In the genomic region with DNA sequence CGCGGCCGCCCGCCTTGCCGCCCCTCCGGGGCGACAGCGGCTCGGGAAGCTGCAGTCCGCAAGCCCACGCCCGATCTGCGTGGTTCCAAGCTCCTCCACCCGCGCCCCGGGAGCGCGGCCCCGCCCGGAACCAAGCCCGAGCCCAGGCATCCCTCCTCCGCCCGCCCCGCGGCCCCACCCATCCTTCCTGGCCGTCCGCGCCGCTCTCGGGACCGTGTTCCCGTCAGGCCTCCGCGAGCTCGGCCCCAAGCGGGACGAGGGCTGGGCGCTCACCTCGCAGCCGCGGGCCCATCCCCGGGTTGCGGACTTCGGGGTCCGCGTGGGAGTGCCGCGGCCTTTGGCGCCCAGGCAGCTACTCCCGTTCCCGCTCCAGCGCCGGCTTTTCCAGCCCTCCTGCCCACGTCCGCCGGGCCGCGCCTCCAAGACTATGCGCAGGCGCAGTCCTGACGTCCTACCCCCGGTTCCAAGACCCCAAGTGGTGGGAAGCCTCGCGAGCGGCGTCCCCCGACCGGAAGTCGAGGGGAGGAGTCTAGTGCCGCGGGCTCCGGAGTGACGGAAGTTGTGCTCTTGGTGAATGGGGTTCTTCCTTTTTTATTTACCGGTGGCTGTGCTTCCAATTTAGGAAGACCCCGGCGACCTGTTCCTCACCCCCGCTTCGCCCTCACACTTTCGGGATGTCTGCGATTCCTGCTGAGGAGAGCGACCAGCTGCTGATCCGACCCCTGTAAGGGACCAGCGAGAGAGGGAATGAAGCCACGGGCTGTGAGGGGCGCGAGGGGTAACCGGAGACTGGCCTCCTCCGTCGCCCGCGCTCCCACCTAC, we compare ENCODE assay signal across 8 cellular contexts. TPM values are rescaled to one million over a fixed set of nuclear protein-coding genes. Genes with fewer than 3 reads are reported as not detected.
DNase-seq lines count a peak whose midpoint lies in the region; ATAC-seq and TF ChIP-seq lines count a peak whose summit lies in the region.

A gene (plus strand): TSS at position 555 of the 822 bp plus-strand sequence. CDS start 120 bp downstream, at position 675.
A gene with protein sequence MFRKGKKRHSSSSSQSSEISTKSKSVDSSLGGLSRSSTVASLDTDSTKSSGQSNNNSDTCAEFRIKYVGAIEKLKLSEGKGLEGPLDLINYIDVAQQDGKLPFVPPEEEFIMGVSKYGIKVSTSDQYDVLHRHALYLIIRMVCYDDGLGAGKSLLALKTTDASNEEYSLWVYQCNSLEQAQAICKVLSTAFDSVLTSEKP (minus strand): TSS at position 429 of the 822 bp plus-strand sequence. CDS start 4,831 bp downstream, outside the sequence.

- peaks cover 36% of the 10 kb centered on the region for H3K4me1 Mint-ChIP-seq in activated naive CD4-positive, alpha-beta T cell treated with anti-CD3 and anti-CD28 coated beads, Interleukin-2, amount 50 U/mL, for 24 hours

- H3K36me3 Mint-ChIP-seq in activated naive CD4-positive, alpha-beta T cell treated with anti-CD3 and anti-CD28 coated beads, Interleukin-2, amount 50 U/mL, for 24 hours: peaks cover 2% of the 10 kb centered on the region

- H3K27ac ChIP-seq in temporal lobe (ENCODE audit: low read depth, low read length): peak within 1 kb of the TSS; percentile 70

- TF ChIP-seq CTCF in GM06990 (IDR thresholded peaks at IDR 0.05; ENCODE audit: insufficient read depth, low read length, poor library complexity, severe bottlenecking): no peak

- peak; percentile 81 for ATAC-seq in HG02588 (IDR thresholded peaks at IDR 0.05; ENCODE audit: unreplicated experiment)
- ATAC-seq in SK-N-SH treated with all-trans-retinoic acid at 6 μM for 48 hours: peak; percentile 92

- H3K27me3 Mint-ChIP-seq in activated naive CD4-positive, alpha-beta T cell treated with anti-CD3 and anti-CD28 coated beads, Interleukin-2, amount 50 U/mL, for 24 hours: no peaks in the 10 kb centered on the region

- no peaks in the 10 kb centered on the region for H3K9me3 Mint-ChIP-seq in activated naive CD4-positive, alpha-beta T cell treated with anti-CD3 and anti-CD28 coated beads, Interleukin-2, amount 50 U/mL, for 24 hours

- peak within 1 kb of the TSS; percentile 81 for H3K4me3 ChIP-seq in GM06990 (replicated peaks; ENCODE audit: low read depth, low read length)

- no peaks in the 10 kb centered on the region for H3K36me3 ChIP-seq in GM06990 (ENCODE audit: control insufficient read depth, insufficient read depth, low read length)

- peak within 1 kb of the TSS; percentile 92 for H3K27ac Mint-ChIP-seq in activated naive CD4-positive, alpha-beta T cell treated with anti-CD3 and anti-CD28 coated beads, Interleukin-2, amount 50 U/mL, for 24 hours

- H3K4me3 Mint-ChIP-seq in activated naive CD4-positive, alpha-beta T cell treated with anti-CD3 and anti-CD28 coated beads, Interleukin-2, amount 50 U/mL, for 24 hours: peak within 1 kb of the TSS; percentile 93

- peak; percentile 98 for DNase-seq in GM06990 (ENCODE audit: extremely low read depth, insufficient read length)
- DNase-seq in NCI-H1092 (lab: John Stamatoyannopoulos, UW): peak; percentile 97
- peak; percentile 96 for DNase-seq in globus pallidus (ENCODE audit: low spot score)
- peak; percentile 95 for DNase-seq in occipital lobe (lab: John Stamatoyannopoulos, UW)

- H3K27me3 ChIP-seq in GM06990 (replicated peaks; ENCODE audit: control insufficient read depth, insufficient read depth, low read length): no peaks in the 10 kb centered on the region

TF ChIP-seq in SK-N-SH treated with all-trans-retinoic acid at 6 μM for 48 hours, 23 proteins besides CTCF, POLR2A, EP300 and RAD21 (continues in another document):
- TF ChIP-seq ISL1 (CRISPR knock-in tag; IDR thresholded peaks at IDR 0.05) (no peak), ZNF70 (CRISPR knock-in tag; IDR thresholded peaks at IDR 0.05) (no peak), ZFP3 (CRISPR knock-in tag; IDR thresholded peaks at IDR 0.05) (no peak), ZC3H10 (CRISPR knock-in tag; IDR thresholded peaks at IDR 0.05) (no peak), PPARA (CRISPR knock-in tag; IDR thresholded peaks at IDR 0.05; ENCODE audit: borderline replicate concordance) (no peak), RARB (CRISPR knock-in tag; IDR thresholded peaks at IDR 0.05) (no peak), CSDC2 (CRISPR knock-in tag; IDR thresholded peaks at IDR 0.05) (peak; percentile 67; the same call in 1 of the 2 replicates), ZFP30 (CRISPR knock-in tag; IDR thresholded peaks at IDR 0.05) (no peak), TCF4 (CRISPR knock-in tag; IDR thresholded peaks at IDR 0.05; ENCODE audit: borderline replicate concordance) (no peak), ZNF565 (CRISPR knock-in tag; conservative IDR thresholded peaks at IDR 0.05; ENCODE audit: low read depth) (no peak), ZNF8 (CRISPR knock-in tag; IDR thresholded peaks at IDR 0.05) (no peak; the same call in 1 of the 2 replicates), OSR1 (CRISPR knock-in tag; IDR thresholded peaks at IDR 0.05) (no peak), GLIS3 (CRISPR knock-in tag; IDR thresholded peaks at IDR 0.05) (no peak)
- TF ChIP-seq, protein P1, sequence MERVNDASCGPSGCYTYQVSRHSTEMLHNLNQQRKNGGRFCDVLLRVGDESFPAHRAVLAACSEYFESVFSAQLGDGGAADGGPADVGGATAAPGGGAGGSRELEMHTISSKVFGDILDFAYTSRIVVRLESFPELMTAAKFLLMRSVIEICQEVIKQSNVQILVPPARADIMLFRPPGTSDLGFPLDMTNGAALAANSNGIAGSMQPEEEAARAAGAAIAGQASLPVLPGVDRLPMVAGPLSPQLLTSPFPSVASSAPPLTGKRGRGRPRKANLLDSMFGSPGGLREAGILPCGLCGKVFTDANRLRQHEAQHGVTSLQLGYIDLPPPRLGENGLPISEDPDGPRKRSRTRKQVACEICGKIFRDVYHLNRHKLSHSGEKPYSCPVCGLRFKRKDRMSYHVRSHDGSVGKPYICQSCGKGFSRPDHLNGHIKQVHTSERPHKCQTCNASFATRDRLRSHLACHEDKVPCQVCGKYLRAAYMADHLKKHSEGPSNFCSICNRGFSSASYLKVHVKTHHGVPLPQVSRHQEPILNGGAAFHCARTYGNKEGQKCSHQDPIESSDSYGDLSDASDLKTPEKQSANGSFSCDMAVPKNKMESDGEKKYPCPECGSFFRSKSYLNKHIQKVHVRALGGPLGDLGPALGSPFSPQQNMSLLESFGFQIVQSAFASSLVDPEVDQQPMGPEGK (CRISPR knock-in tag; IDR thresholded peaks at IDR 0.05; ENCODE audit: borderline replicate concordance): no peak
- TF ChIP-seq, protein P2, sequence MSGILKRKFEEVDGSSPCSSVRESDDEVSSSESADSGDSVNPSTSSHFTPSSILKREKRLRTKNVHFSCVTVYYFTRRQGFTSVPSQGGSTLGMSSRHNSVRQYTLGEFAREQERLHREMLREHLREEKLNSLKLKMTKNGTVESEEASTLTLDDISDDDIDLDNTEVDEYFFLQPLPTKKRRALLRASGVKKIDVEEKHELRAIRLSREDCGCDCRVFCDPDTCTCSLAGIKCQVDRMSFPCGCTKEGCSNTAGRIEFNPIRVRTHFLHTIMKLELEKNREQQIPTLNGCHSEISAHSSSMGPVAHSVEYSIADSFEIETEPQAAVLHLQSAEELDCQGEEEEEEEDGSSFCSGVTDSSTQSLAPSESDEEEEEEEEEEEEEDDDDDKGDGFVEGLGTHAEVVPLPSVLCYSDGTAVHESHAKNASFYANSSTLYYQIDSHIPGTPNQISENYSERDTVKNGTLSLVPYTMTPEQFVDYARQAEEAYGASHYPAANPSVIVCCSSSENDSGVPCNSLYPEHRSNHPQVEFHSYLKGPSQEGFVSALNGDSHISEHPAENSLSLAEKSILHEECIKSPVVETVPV (CRISPR knock-in tag; IDR thresholded peaks at IDR 0.05): no peak
- TF ChIP-seq, protein P3, sequence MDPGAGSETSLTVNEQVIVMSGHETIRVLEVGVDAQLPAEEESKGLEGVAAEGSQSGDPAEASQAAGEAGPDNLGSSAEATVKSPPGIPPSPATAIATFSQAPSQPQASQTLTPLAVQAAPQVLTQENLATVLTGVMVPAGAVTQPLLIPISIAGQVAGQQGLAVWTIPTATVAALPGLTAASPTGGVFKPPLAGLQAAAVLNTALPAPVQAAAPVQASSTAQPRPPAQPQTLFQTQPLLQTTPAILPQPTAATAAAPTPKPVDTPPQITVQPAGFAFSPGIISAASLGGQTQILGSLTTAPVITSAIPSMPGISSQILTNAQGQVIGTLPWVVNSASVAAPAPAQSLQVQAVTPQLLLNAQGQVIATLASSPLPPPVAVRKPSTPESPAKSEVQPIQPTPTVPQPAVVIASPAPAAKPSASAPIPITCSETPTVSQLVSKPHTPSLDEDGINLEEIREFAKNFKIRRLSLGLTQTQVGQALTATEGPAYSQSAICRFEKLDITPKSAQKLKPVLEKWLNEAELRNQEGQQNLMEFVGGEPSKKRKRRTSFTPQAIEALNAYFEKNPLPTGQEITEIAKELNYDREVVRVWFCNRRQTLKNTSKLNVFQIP (CRISPR knock-in tag; IDR thresholded peaks at IDR 0.05; ENCODE audit: borderline replicate concordance, low read depth): 0 out of 2 replicates have a peak, but pooled peaks have one; percentile 4
- TF ChIP-seq, protein P4, sequence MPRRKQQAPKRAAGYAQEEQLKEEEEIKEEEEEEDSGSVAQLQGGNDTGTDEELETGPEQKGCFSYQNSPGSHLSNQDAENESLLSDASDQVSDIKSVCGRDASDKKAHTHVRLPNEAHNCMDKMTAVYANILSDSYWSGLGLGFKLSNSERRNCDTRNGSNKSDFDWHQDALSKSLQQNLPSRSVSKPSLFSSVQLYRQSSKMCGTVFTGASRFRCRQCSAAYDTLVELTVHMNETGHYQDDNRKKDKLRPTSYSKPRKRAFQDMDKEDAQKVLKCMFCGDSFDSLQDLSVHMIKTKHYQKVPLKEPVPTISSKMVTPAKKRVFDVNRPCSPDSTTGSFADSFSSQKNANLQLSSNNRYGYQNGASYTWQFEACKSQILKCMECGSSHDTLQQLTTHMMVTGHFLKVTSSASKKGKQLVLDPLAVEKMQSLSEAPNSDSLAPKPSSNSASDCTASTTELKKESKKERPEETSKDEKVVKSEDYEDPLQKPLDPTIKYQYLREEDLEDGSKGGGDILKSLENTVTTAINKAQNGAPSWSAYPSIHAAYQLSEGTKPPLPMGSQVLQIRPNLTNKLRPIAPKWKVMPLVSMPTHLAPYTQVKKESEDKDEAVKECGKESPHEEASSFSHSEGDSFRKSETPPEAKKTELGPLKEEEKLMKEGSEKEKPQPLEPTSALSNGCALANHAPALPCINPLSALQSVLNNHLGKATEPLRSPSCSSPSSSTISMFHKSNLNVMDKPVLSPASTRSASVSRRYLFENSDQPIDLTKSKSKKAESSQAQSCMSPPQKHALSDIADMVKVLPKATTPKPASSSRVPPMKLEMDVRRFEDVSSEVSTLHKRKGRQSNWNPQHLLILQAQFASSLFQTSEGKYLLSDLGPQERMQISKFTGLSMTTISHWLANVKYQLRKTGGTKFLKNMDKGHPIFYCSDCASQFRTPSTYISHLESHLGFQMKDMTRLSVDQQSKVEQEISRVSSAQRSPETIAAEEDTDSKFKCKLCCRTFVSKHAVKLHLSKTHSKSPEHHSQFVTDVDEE (CRISPR knock-in tag; IDR thresholded peaks at IDR 0.05): peak; percentile 62; the same call in 1 of the 2 replicates

RNA-seq across cellular contexts. Expression of the first gene that starts in this region (rescaled TPM):
- total RNA-seq in occipital lobe: 34.6 TPM
- total RNA-seq in temporal lobe: 38.8 TPM

RNA-seq across cellular contexts. Expression of the second gene that starts in this region (rescaled TPM):
- total RNA-seq in occipital lobe (60.7 TPM), temporal lobe (50.4 TPM)

Comparison
In these comparisons a context has a peak if more than half of its experiments do, and no peak if none do; other contexts are left out.
1. Peak in every context shown above with its lines: DNase-seq, ATAC-seq, H3K4me3 ChIP-seq and H3K27ac ChIP-seq.